In genomic region chr9:114080195-114080772, GRCh38 we compare ENCODE assay signal across 1 cellular context.
TF ChIP-seq lines count a peak whose summit lies in the region.

No MANE protein-coding gene starts in this region.

TF ChIP-seq in HepG2, 621 proteins besides CTCF, POLR2A, EP300 and RAD21 (continued from another document):
- TF ChIP-seq, protein P1, sequence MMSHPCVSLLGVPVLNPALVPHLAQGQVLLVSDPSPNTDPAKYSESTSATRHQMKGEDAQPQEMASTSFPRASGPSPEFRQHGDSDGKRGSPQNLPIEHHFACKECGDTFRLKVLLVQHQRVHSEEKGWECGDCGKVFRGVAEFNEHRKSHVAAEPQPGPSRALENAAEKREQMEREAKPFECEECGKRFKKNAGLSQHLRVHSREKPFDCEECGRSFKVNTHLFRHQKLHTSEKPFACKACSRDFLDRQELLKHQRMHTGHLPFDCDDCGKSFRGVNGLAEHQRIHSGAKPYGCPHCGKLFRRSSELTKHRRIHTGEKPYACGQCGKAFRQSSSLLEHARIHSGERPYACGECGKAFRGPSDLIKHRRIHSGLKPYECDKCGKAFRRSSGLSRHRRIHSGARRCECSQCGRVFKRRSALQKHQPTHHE (CRISPR knock-in tag; IDR thresholded peaks at IDR 0.05; ENCODE audit: borderline replicate concordance) = 0 out of 2 replicates have a peak, but pooled peaks have one; percentile 1
- TF ChIP-seq, protein P2, sequence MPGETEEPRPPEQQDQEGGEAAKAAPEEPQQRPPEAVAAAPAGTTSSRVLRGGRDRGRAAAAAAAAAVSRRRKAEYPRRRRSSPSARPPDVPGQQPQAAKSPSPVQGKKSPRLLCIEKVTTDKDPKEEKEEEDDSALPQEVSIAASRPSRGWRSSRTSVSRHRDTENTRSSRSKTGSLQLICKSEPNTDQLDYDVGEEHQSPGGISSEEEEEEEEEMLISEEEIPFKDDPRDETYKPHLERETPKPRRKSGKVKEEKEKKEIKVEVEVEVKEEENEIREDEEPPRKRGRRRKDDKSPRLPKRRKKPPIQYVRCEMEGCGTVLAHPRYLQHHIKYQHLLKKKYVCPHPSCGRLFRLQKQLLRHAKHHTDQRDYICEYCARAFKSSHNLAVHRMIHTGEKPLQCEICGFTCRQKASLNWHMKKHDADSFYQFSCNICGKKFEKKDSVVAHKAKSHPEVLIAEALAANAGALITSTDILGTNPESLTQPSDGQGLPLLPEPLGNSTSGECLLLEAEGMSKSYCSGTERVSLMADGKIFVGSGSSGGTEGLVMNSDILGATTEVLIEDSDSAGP (CRISPR knock-in tag; IDR thresholded peaks at IDR 0.05; ENCODE audit: borderline replicate concordance) = no peak
- TF ChIP-seq, protein P3, sequence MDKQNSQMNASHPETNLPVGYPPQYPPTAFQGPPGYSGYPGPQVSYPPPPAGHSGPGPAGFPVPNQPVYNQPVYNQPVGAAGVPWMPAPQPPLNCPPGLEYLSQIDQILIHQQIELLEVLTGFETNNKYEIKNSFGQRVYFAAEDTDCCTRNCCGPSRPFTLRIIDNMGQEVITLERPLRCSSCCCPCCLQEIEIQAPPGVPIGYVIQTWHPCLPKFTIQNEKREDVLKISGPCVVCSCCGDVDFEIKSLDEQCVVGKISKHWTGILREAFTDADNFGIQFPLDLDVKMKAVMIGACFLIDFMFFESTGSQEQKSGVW (CRISPR knock-in tag; IDR thresholded peaks at IDR 0.05; ENCODE audit: borderline replicate concordance) = no peak
- TF ChIP-seq SAP130 (CRISPR knock-in tag; IDR thresholded peaks at IDR 0.05; ENCODE audit: low read depth) (no peak), TBX2 (CRISPR knock-in tag; IDR thresholded peaks at IDR 0.05; ENCODE audit: borderline replicate concordance) (no peak), SATB2 (CRISPR knock-in tag; IDR thresholded peaks at IDR 0.05) (no peak), MEIS2 (CRISPR knock-in tag; IDR thresholded peaks at IDR 0.05) (no peak), RBFOX2 (IDR thresholded peaks at IDR 0.05; ENCODE audit: low read depth, low read length) (no peak), WIZ (CRISPR knock-in tag; IDR thresholded peaks at IDR 0.05) (no peak), MBNL3 (CRISPR knock-in tag; conservative IDR thresholded peaks at IDR 0.05) (no peak), RAD51 (IDR thresholded peaks at IDR 0.05; ENCODE audit: borderline replicate concordance) (no peak), ZNF333 (CRISPR knock-in tag; IDR thresholded peaks at IDR 0.05; ENCODE audit: borderline replicate concordance) (no peak), ELF3 (CRISPR knock-in tag; IDR thresholded peaks at IDR 0.05) (peak; percentile 4; the same call in 1 of the 2 replicates), KDM1A (CRISPR knock-in tag; IDR thresholded peaks at IDR 0.05) (peak; percentile 80; the same call in 1 of the 2 replicates), ZNF543 (CRISPR knock-in tag; IDR thresholded peaks at IDR 0.05) (no peak), ZNF629 (CRISPR knock-in tag; conservative IDR thresholded peaks at IDR 0.05) (0 out of 2 replicates have a peak, but pooled peaks have one; percentile 51), ZNF24 (IDR thresholded peaks at IDR 0.05) (no peak), PRMT3 (CRISPR knock-in tag; IDR thresholded peaks at IDR 0.05; ENCODE audit: borderline replicate concordance, low read depth) (no peak), ETS1 (CRISPR knock-in tag; IDR thresholded peaks at IDR 0.05) (no peak), HNRNPL (IDR thresholded peaks at IDR 0.05; ENCODE audit: low read depth, low read length) (no peak), ZNF564 (CRISPR knock-in tag; IDR thresholded peaks at IDR 0.05) (0 out of 2 replicates have a peak, but pooled peaks have one; percentile 11), ZNF83 (CRISPR knock-in tag; IDR thresholded peaks at IDR 0.05; ENCODE audit: borderline replicate concordance) (no peak), TOE1 (CRISPR knock-in tag; IDR thresholded peaks at IDR 0.05) (no peak), GPN1 (CRISPR knock-in tag; IDR thresholded peaks at IDR 0.05; ENCODE audit: borderline replicate concordance) (no peak), ZNF292 (CRISPR knock-in tag; IDR thresholded peaks at IDR 0.05; ENCODE audit: borderline replicate concordance, low read depth) (0 out of 2 replicates have a peak, but pooled peaks have one; percentile 1), HMG20A (CRISPR knock-in tag; IDR thresholded peaks at IDR 0.05; ENCODE audit: borderline replicate concordance) (no peak), ZNF382 (CRISPR knock-in tag; IDR thresholded peaks at IDR 0.05; ENCODE audit: borderline replicate concordance) (no peak), ZNF598 (CRISPR knock-in tag; IDR thresholded peaks at IDR 0.05; ENCODE audit: borderline replicate concordance) (no peak), SUZ12 (IDR thresholded peaks at IDR 0.05; ENCODE audit: low read depth, low read length) (no peak), ZNF235 (CRISPR knock-in tag; IDR thresholded peaks at IDR 0.05; ENCODE audit: borderline replicate concordance) (no peak), POLR2AphosphoS2 (IDR thresholded peaks at IDR 0.05; ENCODE audit: low read depth, low read length) (no peak), PLRG1 (conservative IDR thresholded peaks at IDR 0.05) (no peak), ATF2 (CRISPR knock-in tag; IDR thresholded peaks at IDR 0.05) (no peak)
- TF ChIP-seq, protein P4, sequence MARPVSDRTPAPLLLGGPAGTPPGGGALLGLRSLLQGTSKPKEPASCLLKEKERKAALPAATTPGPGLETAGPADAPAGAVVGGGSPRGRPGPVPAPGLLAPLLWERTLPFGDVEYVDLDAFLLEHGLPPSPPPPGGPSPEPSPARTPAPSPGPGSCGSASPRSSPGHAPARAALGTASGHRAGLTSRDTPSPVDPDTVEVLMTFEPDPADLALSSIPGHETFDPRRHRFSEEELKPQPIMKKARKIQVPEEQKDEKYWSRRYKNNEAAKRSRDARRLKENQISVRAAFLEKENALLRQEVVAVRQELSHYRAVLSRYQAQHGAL (CRISPR knock-in tag; IDR thresholded peaks at IDR 0.05; ENCODE audit: not compliant biosample characterization) = no peak
- TF ChIP-seq, protein P5, sequence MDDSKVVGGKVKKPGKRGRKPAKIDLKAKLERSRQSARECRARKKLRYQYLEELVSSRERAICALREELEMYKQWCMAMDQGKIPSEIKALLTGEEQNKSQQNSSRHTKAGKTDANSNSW (CRISPR knock-in tag; IDR thresholded peaks at IDR 0.05; ENCODE audit: borderline replicate concordance) = no peak; the same call in 1 of the 2 replicates
- TF ChIP-seq, protein P6, sequence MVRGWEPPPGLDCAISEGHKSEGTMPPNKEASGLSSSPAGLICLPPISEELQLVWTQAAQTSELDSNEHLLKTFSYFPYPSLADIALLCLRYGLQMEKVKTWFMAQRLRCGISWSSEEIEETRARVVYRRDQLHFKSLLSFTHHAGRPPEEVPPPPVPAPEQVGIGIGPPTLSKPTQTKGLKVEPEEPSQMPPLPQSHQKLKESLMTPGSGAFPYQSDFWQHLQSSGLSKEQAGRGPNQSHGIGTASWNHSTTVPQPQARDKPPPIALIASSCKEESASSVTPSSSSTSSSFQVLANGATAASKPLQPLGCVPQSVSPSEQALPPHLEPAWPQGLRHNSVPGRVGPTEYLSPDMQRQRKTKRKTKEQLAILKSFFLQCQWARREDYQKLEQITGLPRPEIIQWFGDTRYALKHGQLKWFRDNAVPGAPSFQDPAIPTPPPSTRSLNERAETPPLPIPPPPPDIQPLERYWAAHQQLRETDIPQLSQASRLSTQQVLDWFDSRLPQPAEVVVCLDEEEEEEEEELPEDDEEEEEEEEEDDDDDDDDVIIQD (CRISPR knock-in tag; IDR thresholded peaks at IDR 0.05; ENCODE audit: low read depth) = no peak
- TF ChIP-seq, protein P7, sequence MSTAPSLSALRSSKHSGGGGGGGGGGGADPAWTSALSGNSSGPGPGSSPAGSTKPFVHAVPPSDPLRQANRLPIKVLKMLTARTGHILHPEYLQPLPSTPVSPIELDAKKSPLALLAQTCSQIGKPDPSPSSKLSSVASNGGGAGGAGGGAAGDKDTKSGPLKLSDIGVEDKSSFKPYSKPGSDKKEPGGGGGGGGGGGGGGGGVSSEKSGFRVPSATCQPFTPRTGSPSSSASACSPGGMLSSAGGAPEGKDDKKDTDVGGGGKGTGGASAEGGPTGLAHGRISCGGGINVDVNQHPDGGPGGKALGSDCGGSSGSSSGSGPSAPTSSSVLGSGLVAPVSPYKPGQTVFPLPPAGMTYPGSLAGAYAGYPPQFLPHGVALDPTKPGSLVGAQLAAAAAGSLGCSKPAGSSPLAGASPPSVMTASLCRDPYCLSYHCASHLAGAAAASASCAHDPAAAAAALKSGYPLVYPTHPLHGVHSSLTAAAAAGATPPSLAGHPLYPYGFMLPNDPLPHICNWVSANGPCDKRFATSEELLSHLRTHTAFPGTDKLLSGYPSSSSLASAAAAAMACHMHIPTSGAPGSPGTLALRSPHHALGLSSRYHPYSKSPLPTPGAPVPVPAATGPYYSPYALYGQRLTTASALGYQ (CRISPR knock-in tag; IDR thresholded peaks at IDR 0.05) = no peak
